In the genomic region with DNA sequence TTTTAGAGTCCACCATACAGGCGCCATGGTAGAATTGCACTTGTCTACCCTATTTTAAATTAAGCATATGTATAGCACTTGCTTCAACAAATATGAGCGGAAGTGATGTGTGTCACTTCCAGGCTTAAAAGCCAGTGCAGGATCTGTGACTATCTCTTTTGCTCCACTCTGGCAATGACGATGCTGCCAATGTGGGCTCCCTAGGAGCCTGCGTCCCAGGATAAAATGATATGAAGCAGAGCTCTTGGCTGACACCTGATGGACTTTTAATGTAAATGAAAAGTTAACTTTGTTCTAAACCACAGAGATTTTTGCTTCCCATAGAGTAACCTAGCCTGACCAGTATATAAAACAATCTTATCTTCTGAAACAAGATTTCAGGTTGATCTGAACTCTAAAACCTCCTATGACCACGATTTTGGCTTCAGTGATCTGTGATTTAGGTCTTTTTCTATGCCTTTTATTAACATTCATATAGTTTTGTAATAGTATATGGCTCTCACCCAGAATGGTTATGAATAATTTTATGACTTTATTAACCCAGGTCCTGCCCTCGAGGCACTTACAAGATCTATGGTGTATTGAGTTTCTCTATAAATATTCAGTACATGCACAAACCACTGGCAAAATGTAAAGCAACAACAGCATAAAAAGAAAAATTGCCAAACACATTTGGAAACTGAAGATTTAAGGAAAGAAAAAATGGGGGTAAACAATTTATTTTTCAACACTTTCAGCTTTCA, we compare ENCODE assay signal across 12 cellular contexts.
DNase-seq lines count a peak whose midpoint lies in the region; ATAC-seq and TF ChIP-seq lines count a peak whose summit lies in the region.
"Had no signal": no experiment of that assay in that cellular context is flagged by ENCODE, and none has a peak within 500 bp of the region (broad histone marks: within the 10 kb centered on the region; RNA-seq: fewer than 3 reads in every experiment).

No MANE protein-coding gene starts in this region.

- H2AK5ac ChIP-seq in H9 (ENCODE audit: insufficient read length, low read length): no peak overlapping the region

- H3K56ac ChIP-seq in H9 (ENCODE audit: insufficient read length, low read depth, low read length): no peak overlapping the region

- H4K8ac ChIP-seq in H9 (replicated peaks; ENCODE audit: insufficient read length, low read depth, low read length): no peak overlapping the region

- no peak overlapping the region for H3T11ph ChIP-seq in H9 (ENCODE audit: low read length)

- no peak overlapping the region for H3K4me3 Mint-ChIP-seq in H9
- H3K4me3 Mint-ChIP-seq in neural crest cell: no peak overlapping the region

- H4K91ac ChIP-seq in H9 (ENCODE audit: insufficient read length, low read depth, low read length): no peak overlapping the region

- ATAC-seq in GM18858 (IDR thresholded peaks at IDR 0.05; ENCODE audit: unreplicated experiment): no peak

- no peak overlapping the region for H3K14ac ChIP-seq in H9 (ENCODE audit: insufficient read depth, low read length)

- no CpG with 5 or more reads among the region's 6 CpGs for WGBS in H9 (ENCODE audit: extremely low coverage, insufficient read length, low lambda C conversion rate)

- H3K9me3 Mint-ChIP-seq in H9 (no peaks in the 10 kb centered on the region; a peak in 2 of 5 replicates), neural crest cell (no peaks in the 10 kb centered on the region)

- no peak overlapping the region for H4K5ac ChIP-seq in H9 (ENCODE audit: insufficient read length, low read depth, low read length)

- H3K4me2 ChIP-seq in H9 (ENCODE audit: insufficient read depth, insufficient read length, low read length): no peak overlapping the region

- no peak overlapping the region for H3K18ac ChIP-seq in H9 (ENCODE audit: insufficient read length, low read depth, low read length)

- no peak overlapping the region for H2BK12ac ChIP-seq in H9 (ENCODE audit: insufficient read length, low read depth, low read length)

- H3K4me3 ChIP-seq in brain microvascular endothelial cell (ENCODE audit: low read depth, low read length): no peak overlapping the region
- H3K4me3 ChIP-seq: ascending aorta had no signal

- TF ChIP-seq CTCF in H9 (conservative IDR thresholded peaks at IDR 0.05) (peak; percentile 63), brain microvascular endothelial cell (IDR thresholded peaks at IDR 0.05; ENCODE audit: low read depth, low read length, missing control alignments) (peak; percentile 40), neural crest cell (conservative IDR thresholded peaks at IDR 0.05) (peak; percentile 31)

- no peak overlapping the region for H2BK20ac ChIP-seq in H9 (ENCODE audit: low read depth, low read length, poor library complexity, severe bottlenecking)

- no peaks in the 10 kb centered on the region for H3K23me2 ChIP-seq in H9 (ENCODE audit: insufficient read length, low read depth, low read length, poor library complexity, severe bottlenecking)

- no peaks in the 10 kb centered on the region for H3K9me3 ChIP-seq in H9 (ENCODE audit: control insufficient read depth, low read depth, low read length)
- H3K9me3 ChIP-seq: ascending aorta had no signal

- H2AFZ ChIP-seq in H9 (ENCODE audit: low read length): no peak overlapping the region

- H2BK15ac ChIP-seq in H9 (ENCODE audit: low read depth, low read length): no peak overlapping the region

- no peaks in the 10 kb centered on the region for H4K20me1 ChIP-seq in H9 (ENCODE audit: control insufficient read depth, insufficient read depth, insufficient read length)

- H3K4me1 ChIP-seq in H9 (ENCODE audit: insufficient read depth, low read length): peaks cover 7% of the 10 kb centered on the region; the same call in 1 of the 2 replicates
- H3K4me1 ChIP-seq: ascending aorta had no signal

- no peaks in the 10 kb centered on the region for H3K36me3 ChIP-seq in brain microvascular endothelial cell (replicated peaks)
- H3K36me3 ChIP-seq: ascending aorta had no signal

- no peak overlapping the region for H2BK120ac ChIP-seq in H9 (ENCODE audit: low read depth, low read length, poor library complexity, severe bottlenecking)

- H2BK5ac ChIP-seq in H9 (ENCODE audit: insufficient read length, low read length): no peak overlapping the region

- H3K4ac ChIP-seq in H9 (ENCODE audit: low read depth, low read length): no peak overlapping the region

- H3K36me3 Mint-ChIP-seq in H9 (ENCODE audit: insufficient read depth in 1 of 3, low read depth in 3 of 3): peaks cover 3 to 10% (median 7%) of the 10 kb centered on the region in 3 experiments; a peak in 4 of 7 replicates
- H3K36me3 Mint-ChIP-seq in neural crest cell (ENCODE audit: low read depth): peaks cover 10% of the 10 kb centered on the region

- H3K27me3 Mint-ChIP-seq in H9 (ENCODE audit: low read depth) (no peaks in the 10 kb centered on the region), neural crest cell (ENCODE audit: low read depth) (no peaks in the 10 kb centered on the region)

- H3K79me2 ChIP-seq in H9 (ENCODE audit: insufficient read depth, low read length): no peaks in the 10 kb centered on the region

- no peak overlapping the region for H3K9ac ChIP-seq in H9 (ENCODE audit: extremely low read depth, insufficient read length, low read length)

- peaks cover 14 to 26% of the 10 kb centered on the region in 2 experiments for H3K4me1 Mint-ChIP-seq in H9
- H3K4me1 Mint-ChIP-seq in neural crest cell: no peaks in the 10 kb centered on the region

- DNase-seq in H9 (no peak), NCI-H226 (peak; percentile 1), brain microvascular endothelial cell (peak; percentile 1), neural crest cell (ENCODE audit: low read depth, low spot score) (no peak), foreskin melanocyte (no peak), SHP77 (lab: John Stamatoyannopoulos, UW) (no peak), Ammon's horn (ENCODE audit: low spot score) (no peak)
- DNase-seq: DMS79 treated with DMSO at 0.1 percent for 48 hours, NCI-H526 treated with DMSO at 0.1 percent for 48 hours, T1000 had no signal

- no peak overlapping the region for H3K27ac ChIP-seq in H9 (ENCODE audit: insufficient read length, low read depth, low read length)
- no peak overlapping the region for H3K27ac ChIP-seq in brain microvascular endothelial cell
- H3K27ac ChIP-seq: ascending aorta had no signal

- H3K27me3 ChIP-seq in H9 (ENCODE audit: insufficient read depth, low read length) (no peaks in the 10 kb centered on the region), brain microvascular endothelial cell (replicated peaks) (no peaks in the 10 kb centered on the region)
- H3K27me3 ChIP-seq: ascending aorta had no signal

- in situ Hi-C loops in brain microvascular endothelial cell (cut with HindIII; ENCODE audit: low pct_ligation_motif_present, low sequenced_read_pairs): no loop called here

- no peak overlapping the region for H3K23ac ChIP-seq in H9 (ENCODE audit: insufficient read length, low read depth, low read length)

- no peaks in the 10 kb centered on the region for H3K79me1 ChIP-seq in H9 (ENCODE audit: insufficient read depth, low read depth, low read length, poor library complexity, severe bottlenecking)

- H3K27ac Mint-ChIP-seq in H9 (no peak overlapping the region), neural crest cell (ENCODE audit: unreplicated experiment) (no peak overlapping the region)

Comparison
In these comparisons a context has a peak if more than half of its experiments do, and no peak if none do; other contexts are left out.
1. DNase-seq: peak in NCI-H226 (single experiment) and brain microvascular endothelial cell (single experiment); none in H9 (single experiment), neural crest cell (single experiment), foreskin melanocyte (single experiment), SHP77 (0 of 2) and Ammon's horn (single experiment).
2. Peak in every context shown above with its lines, with median percentiles within 50 percentile points of each other: CTCF ChIP-seq.